26 cellular contexts compared by ENCODE assay signal in the genomic region with DNA sequence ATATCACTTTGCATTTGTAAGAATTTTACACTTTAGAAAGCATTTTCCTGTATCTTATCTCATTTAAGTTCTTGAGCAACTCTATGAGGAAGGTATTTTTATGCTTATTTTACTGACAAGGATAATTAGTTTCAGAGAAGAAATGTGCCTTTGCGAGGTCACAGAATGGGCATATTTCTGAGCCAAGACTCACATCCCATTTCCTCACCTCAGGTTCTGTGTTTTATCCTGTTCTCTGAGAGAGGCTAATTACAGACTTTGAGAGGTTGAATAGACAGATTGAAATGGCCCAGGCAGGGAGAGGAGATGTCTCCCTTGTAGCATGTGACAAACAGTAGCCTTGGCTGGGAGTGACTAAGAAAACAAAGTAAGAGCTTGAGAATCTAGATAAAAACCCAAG. TPM values are rescaled to one million over a fixed set of nuclear protein-coding genes. Genes with fewer than 3 reads are reported as not detected.
A peak's percentile ranks its signal among the peaks of the same experiment; 100 is the strongest.
DNase-seq lines count a peak whose midpoint lies in the region; ATAC-seq, FAIRE-seq and TF ChIP-seq lines count a peak whose summit lies in the region.
"Had no signal": no experiment of that assay in that cellular context is flagged by ENCODE, and none has a peak within 500 bp of the region (broad histone marks: within the 10 kb centered on the region; RNA-seq: fewer than 3 reads in every experiment).

No MANE protein-coding gene starts in this region.

- no peaks in the 10 kb centered on the region for H3K4me1 Mint-ChIP-seq in CD4-positive, alpha-beta T cell (ENCODE audit: low read depth)

- POLR2A ChIA-PET in SK-N-SH (lab: Yijun Ruan, JAX), result no interaction called here
- POLR2A ChIA-PET in CD4-positive, alpha-beta T cell (lab: Charles Lee), result no interaction called here

- peak; percentile 64 for ATAC-seq in Right ventricle myocardium superior (ENCODE audit: poor library complexity)
- no peak for ATAC-seq in CD4-positive, alpha-beta T cell (ENCODE audit: poor library complexity)
- ATAC-seq: A549; CD8-positive, alpha-beta T cell had no signal

- H4K20me1 ChIP-seq in SK-N-SH (ENCODE audit: insufficient read depth), result no peaks in the 10 kb centered on the region

- no peaks in the 10 kb centered on the region for H3K9me2 ChIP-seq in SK-N-SH

- H3K27ac ChIP-seq in left ventricle myocardium inferior (replicated peaks) (no peak overlapping the region), SK-N-SH (ENCODE audit: low read depth in 2 of 2, low read length in 1 of 2) (no peak overlapping the region), small intestine (ENCODE audit: low read depth in 1 of 2, low read length in 1 of 2) (no peak overlapping the region)
- H3K27ac ChIP-seq in CD4-positive, alpha-beta T cell (ENCODE audit: low read depth, low read length), result no peak overlapping the region
- H3K27ac ChIP-seq: A549 had no signal

- no peaks in the 10 kb centered on the region for H3K27me3 ChIP-seq in left ventricle myocardium inferior (ENCODE audit: low read depth)
- H3K27me3 ChIP-seq in SK-N-SH (ENCODE audit: insufficient read depth), result no peaks in the 10 kb centered on the region
- no peaks in the 10 kb centered on the region for H3K27me3 ChIP-seq in CD4-positive, alpha-beta T cell (ENCODE audit: control insufficient read depth, insufficient read depth, low read length)
- H3K27me3 ChIP-seq in small intestine (ENCODE audit: control insufficient read depth in 2 of 2, insufficient read depth in 2 of 2, low read length in 2 of 2), result no peaks in the 10 kb centered on the region

- TF ChIP-seq RAD21 in SK-N-SH (IDR thresholded peaks at IDR 0.05; ENCODE audit: low read length), result no peak

- H3K4me3 ChIP-seq in left ventricle myocardium inferior (no peak overlapping the region), SK-N-SH (ENCODE audit: low read depth in 2 of 2, low read length in 1 of 2) (no peak overlapping the region), small intestine (ENCODE audit: low read depth in 1 of 2, low read length in 2 of 2) (no peak overlapping the region)
- H3K4me3 ChIP-seq: A549 had no signal

- no peaks in the 10 kb centered on the region for H3K36me3 Mint-ChIP-seq in CD4-positive, alpha-beta T cell (ENCODE audit: low read depth)
- H3K36me3 Mint-ChIP-seq: CD8-positive, alpha-beta T cell had no signal

- H3K79me2 ChIP-seq in SK-N-SH (ENCODE audit: insufficient read depth), result no peaks in the 10 kb centered on the region

- H3K27me3 Mint-ChIP-seq in CD4-positive, alpha-beta T cell, result no peaks in the 10 kb centered on the region

- WGBS in SK-N-SH (ENCODE audit: low lambda C conversion rate), result 62% methylated on average over 1 of the region's 1 CpG
- 65 to 69% (median 68%) methylated on average over 1 of the region's 1 CpG for WGBS in small intestine, 3 donors

- peaks cover 8% of the 10 kb centered on the region for H3K4me1 ChIP-seq in left ventricle myocardium inferior
- no peaks in the 10 kb centered on the region; a peak in 1 of 4 replicates for H3K4me1 ChIP-seq in SK-N-SH (ENCODE audit: control insufficient read depth in 1 of 2, insufficient read depth in 2 of 2, low read depth in 1 of 2, low read length in 1 of 2)
- no peaks in the 10 kb centered on the region for H3K4me1 ChIP-seq in small intestine (ENCODE audit: control insufficient read depth in 2 of 2, insufficient read depth in 1 of 2, low read depth in 1 of 2, low read length in 1 of 2)
- H3K4me1 ChIP-seq: A549, Caco-2 had no signal

- TF ChIP-seq EP300 in SK-N-SH (IDR thresholded peaks at IDR 0.05; ENCODE audit: borderline replicate concordance in 1 of 2, low read depth in 1 of 2, low read length in 1 of 2), result no peak

- H3K4me2 ChIP-seq in SK-N-SH, result no peak overlapping the region
- H3K4me2 ChIP-seq: A549 had no signal

- H3K9ac ChIP-seq in SK-N-SH, result no peak overlapping the region

- TF ChIP-seq CTCF in left ventricle myocardium inferior (IDR thresholded peaks at IDR 0.05; ENCODE audit: borderline replicate concordance), result no peak
- TF ChIP-seq CTCF in SK-N-SH (IDR thresholded peaks at IDR 0.05), result no peak
- no peak for TF ChIP-seq CTCF in CD4-positive, alpha-beta T cell (IDR thresholded peaks at IDR 0.05)

- H3K27ac Mint-ChIP-seq in CD4-positive, alpha-beta T cell, result no peak overlapping the region
- H3K27ac Mint-ChIP-seq: CD8-positive, alpha-beta T cell had no signal

- CTCF ChIA-PET in SK-N-SH (lab: Yijun Ruan, JAX), result no interaction called here
- CTCF ChIA-PET in CD4-positive, alpha-beta T cell (lab: Charles Lee), result no interaction called here

- no peak overlapping the region for H2AFZ ChIP-seq in SK-N-SH (ENCODE audit: low read depth)

- no peaks in the 10 kb centered on the region for H3F3A ChIP-seq in SK-N-SH (replicated peaks; ENCODE audit: insufficient read depth)

- no peak for FAIRE-seq in small intestine (lab: Jason Lieb, UNC)
- FAIRE-seq: A549, G401.6, H54 had no signal

- no peak overlapping the region for H3K4me3 Mint-ChIP-seq in CD4-positive, alpha-beta T cell
- H3K4me3 Mint-ChIP-seq: CD8-positive, alpha-beta T cell had no signal

- H3K36me3 ChIP-seq in left ventricle myocardium inferior, result no peaks in the 10 kb centered on the region
- no peaks in the 10 kb centered on the region for H3K36me3 ChIP-seq in SK-N-SH (replicated peaks in 1 of 2; ENCODE audit: control insufficient read depth in 1 of 2, insufficient read depth in 2 of 2, low read length in 1 of 2)
- H3K36me3 ChIP-seq in small intestine (ENCODE audit: control insufficient read depth in 2 of 2, insufficient read depth in 2 of 2, low read length in 2 of 2), result no peaks in the 10 kb centered on the region

- H3K9me3 ChIP-seq in left ventricle myocardium inferior (replicated peaks), result no peaks in the 10 kb centered on the region
- no peaks in the 10 kb centered on the region for H3K9me3 ChIP-seq in SK-N-SH
- H3K9me3 ChIP-seq in CD4-positive, alpha-beta T cell (ENCODE audit: control insufficient read depth, low read length), result no peaks in the 10 kb centered on the region
- H3K9me3 ChIP-seq in small intestine (ENCODE audit: control insufficient read depth, low read depth), result no peaks in the 10 kb centered on the region
- H3K9me3 ChIP-seq: A549, Caco-2 had no signal

- DNase-seq in Right ventricle myocardium superior (no peak), left ventricle myocardium inferior (no peak), SK-N-SH (no peak), astrocyte of the hippocampus (ENCODE audit: low read depth, low spot score) (peak; percentile 24), SIG-M5 (lab: John Stamatoyannopoulos, UW) (no peak), small intestine (no peak)
- no peak for DNase-seq in CD4-positive, alpha-beta T cell
- DNase-seq: C1 segment of cervical spinal cord; Caco-2; CD8-positive, alpha-beta T cell; IMR-90; KG1; MM.1S; NCI-H1048; NCI-H1694; NCI-H2029 treated with DMSO at 0.1 percent for 48 hours; NCI-H2171; NCI-H226; NCI-H510A; NCI-H748 treated with DMSO at 0.1 percent for 48 hours; NK-92 treated with Interleukin-12 subunit alpha and Interleukin-12 subunit beta, amount 100 ng/mL, for 24 hours; RPMI8226; SHP77 treated with DMSO at 0.1 percent for 48 hours had no signal

- H3K9me3 Mint-ChIP-seq in CD4-positive, alpha-beta T cell, result peaks cover 3% of the 10 kb centered on the region

- intact Hi-C loops in Right ventricle myocardium superior (cut with DNase I), result no loop called here
- intact Hi-C loops in left ventricle myocardium inferior (cut with micrococcal nuclease), result no loop called here
- intact Hi-C loops in CD4-positive, alpha-beta T cell (cut with DNase I, micrococcal nuclease), result no loop called here

TF ChIP-seq in SK-N-SH, 30 proteins besides CTCF, POLR2A, EP300 and RAD21:
- TF ChIP-seq CHD2 (IDR thresholded peaks at IDR 0.05; ENCODE audit: low read length, partially characterized antibody), result no peak
- peak; percentile 30 for TF ChIP-seq TCF12 (IDR thresholded peaks at IDR 0.05)

RNA-seq across cellular contexts. Expression of a gene that starts 39.1 kb away (rescaled TPM):
- total RNA-seq in Right ventricle myocardium superior (1.0 TPM), left ventricle myocardium inferior (0.49 TPM)
- polyA plus RNA-seq in SK-N-SH (2012; rRNA removed) (0.03 TPM in 1 of 2 replicates, not detected in the other), small intestine (under 1 TPM in 1 of 3 donors, not detected in 2; 0.06 TPM)
- 0.04 TPM in 2 replicates for polyA plus RNA-seq in SK-N-SH (2012; cell fraction: cytosol; rRNA removed)
- polyA plus RNA-seq in SK-N-SH (2012; cell fraction: nucleus; rRNA removed), result 0.05 and 0.27 TPM in 2 replicates
- under 1 TPM in 1 of 2 experiments, not detected in 1; 0.14 TPM for total RNA-seq in CD4-positive, alpha-beta T cell
- total RNA-seq: Caco-2 had no signal
